In the genomic region with DNA sequence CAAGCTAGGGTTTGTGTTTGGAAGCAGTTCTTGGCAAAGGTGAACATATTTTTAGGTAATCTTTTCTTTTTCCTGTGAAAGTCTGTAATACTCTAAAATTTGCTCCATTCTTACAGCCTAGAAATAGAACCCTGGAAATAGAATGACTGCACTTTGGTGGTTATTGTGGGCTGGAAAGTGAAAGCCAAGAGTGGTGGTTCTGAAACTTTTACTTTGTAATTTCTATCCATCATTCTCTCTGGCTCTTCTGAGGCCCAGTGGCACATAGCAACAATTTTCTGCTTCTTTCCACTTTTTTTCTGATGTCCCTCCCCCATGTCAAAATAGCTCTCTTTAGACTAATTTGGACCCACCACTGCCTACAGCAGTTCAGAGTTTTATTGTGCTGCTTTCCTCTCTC, we compare ENCODE assay signal across 22 cellular contexts.
DNase-seq lines count a peak whose midpoint lies in the region; ATAC-seq and TF ChIP-seq lines count a peak whose summit lies in the region.
"Had no signal": no experiment of that assay in that cellular context is flagged by ENCODE, and none has a peak within 500 bp of the region (broad histone marks: within the 10 kb centered on the region; RNA-seq: fewer than 3 reads in every experiment).

No MANE protein-coding gene starts in this region.

- H3K27me3 Mint-ChIP-seq in activated CD4-positive, alpha-beta T cell treated with anti-CD3 and anti-CD28 coated beads for 36 hours: peaks cover 6% of the 10 kb centered on the region
- peaks cover 13% of the 10 kb centered on the region for H3K27me3 Mint-ChIP-seq in stimulated activated naive CD8-positive, alpha-beta T cell treated with anti-CD3 and anti-CD28 coated beads, Interleukin-15, amount 100 ng/mL, for 72 hours
- H3K27me3 Mint-ChIP-seq: CD4-positive, CD25-positive, alpha-beta regulatory T cell had no signal

- no peaks in the 10 kb centered on the region for H3K36me3 ChIP-seq in MM.1S (replicated peaks; ENCODE audit: insufficient read depth, low read length)
- no peaks in the 10 kb centered on the region for H3K36me3 ChIP-seq in esophagus squamous epithelium
- no peaks in the 10 kb centered on the region for H3K36me3 ChIP-seq in vagina
- H3K36me3 ChIP-seq: SJCRH30 had no signal

- H2AFZ ChIP-seq in MM.1S (ENCODE audit: low read length): no peak overlapping the region
- H2AFZ ChIP-seq: GM23338 had no signal

- intact Hi-C loops in activated CD4-positive, alpha-beta T cell treated with anti-CD3 and anti-CD28 coated beads for 36 hours (cut with DNase I, micrococcal nuclease): no loop called here
- intact Hi-C loops in esophagus squamous epithelium (cut with DNase I): no loop called here
- intact Hi-C loops in vagina (cut with DNase I): no loop called here

- no peaks in the 10 kb centered on the region for H3K9me3 Mint-ChIP-seq in activated CD4-positive, alpha-beta T cell treated with anti-CD3 and anti-CD28 coated beads for 36 hours (ENCODE audit: low read depth)
- no peaks in the 10 kb centered on the region for H3K9me3 Mint-ChIP-seq in stimulated activated naive CD8-positive, alpha-beta T cell treated with anti-CD3 and anti-CD28 coated beads, Interleukin-15, amount 100 ng/mL, for 72 hours
- H3K9me3 Mint-ChIP-seq: CD4-positive, CD25-positive, alpha-beta regulatory T cell; GM23338 had no signal

- no peak overlapping the region for H3K9ac ChIP-seq in MM.1S (ENCODE audit: low read length)
- H3K9ac ChIP-seq: KMS-11 had no signal

- H3K27ac ChIP-seq in MM.1S (ENCODE audit: low read length) (no peak overlapping the region), esophagus squamous epithelium (no peak overlapping the region), vagina (no peak overlapping the region)
- H3K27ac ChIP-seq: HL-60, KMS-11, SJCRH30 had no signal

- no peaks in the 10 kb centered on the region for H3K36me3 Mint-ChIP-seq in activated CD4-positive, alpha-beta T cell treated with anti-CD3 and anti-CD28 coated beads for 36 hours (ENCODE audit: low read depth)
- H3K36me3 Mint-ChIP-seq: CD4-positive, CD25-positive, alpha-beta regulatory T cell had no signal

- no peak overlapping the region for H3K4me2 ChIP-seq in MM.1S (ENCODE audit: low read depth, low read length)
- H3K4me2 ChIP-seq: GM23338, KMS-11 had no signal

- CTCF ChIA-PET in activated CD4-positive, alpha-beta T cell treated with anti-CD3 and anti-CD28 coated beads for 36 hours (lab: Charles Lee): no interaction called here

- peak; percentile 33 for ATAC-seq in activated CD4-positive, alpha-beta T cell treated with anti-CD3 and anti-CD28 coated beads for 36 hours
- ATAC-seq in GM19395 (IDR thresholded peaks at IDR 0.05; ENCODE audit: unreplicated experiment): peak; percentile 69
- peak; percentile 83 for ATAC-seq in stimulated activated naive CD8-positive, alpha-beta T cell treated with anti-CD3 and anti-CD28 coated beads, Interleukin-15, amount 100 ng/mL, for 72 hours
- ATAC-seq: GM23338, Panc1 had no signal

- TF ChIP-seq CTCF in MM.1S (IDR thresholded peaks at IDR 0.05; ENCODE audit: low read length) (no peak), esophagus squamous epithelium (IDR thresholded peaks at IDR 0.05) (no peak), vagina (IDR thresholded peaks at IDR 0.05) (no peak)

- DNase-seq in activated CD4-positive, alpha-beta T cell treated with anti-CD3 and anti-CD28 coated beads for 36 hours: peak; percentile 12
- DNase-seq in activated CD4-positive, alpha-beta T cell treated with anti-CD3 and anti-CD28 coated beads for 4 hours: no peak
- DNase-seq in MM.1S (peak; percentile 6), esophagus squamous epithelium (lab: John Stamatoyannopoulos, UW) (no peak), DMS79 (lab: John Stamatoyannopoulos, UW) (no peak), vagina (ENCODE audit: extremely low spot score in 2 of 2) (no peak)
- peak; percentile 5 to 8 for DNase-seq in stimulated activated naive CD8-positive, alpha-beta T cell treated with anti-CD3 and anti-CD28 coated beads, Interleukin-15, amount 100 ng/mL, for 72 hours
- DNase-seq: 8988T; Caco-2; CD4-positive, CD25-positive, alpha-beta regulatory T cell; GDM1; HCEC 1CT; NCI-H1417 treated with DMSO at 0.1 percent for 48 hours; NCI-H2029 treated with DMSO at 0.1 percent for 48 hours; NCI-H2171; NCI-H526 treated with DMSO at 0.1 percent for 48 hours; SJCRH30 had no signal

- H3K9me3 ChIP-seq in MM.1S (replicated peaks; ENCODE audit: insufficient read depth, low read length): no peaks in the 10 kb centered on the region
- H3K9me3 ChIP-seq in esophagus squamous epithelium: no peaks in the 10 kb centered on the region
- H3K9me3 ChIP-seq in vagina: no peaks in the 10 kb centered on the region
- H3K9me3 ChIP-seq: Caco-2, SJCRH30 had no signal

- peaks cover 5% of the 10 kb centered on the region for H3K4me1 Mint-ChIP-seq in activated CD4-positive, alpha-beta T cell treated with anti-CD3 and anti-CD28 coated beads for 36 hours
- H3K4me1 Mint-ChIP-seq in stimulated activated naive CD8-positive, alpha-beta T cell treated with anti-CD3 and anti-CD28 coated beads, Interleukin-15, amount 100 ng/mL, for 72 hours: no peaks in the 10 kb centered on the region
- H3K4me1 Mint-ChIP-seq: CD4-positive, CD25-positive, alpha-beta regulatory T cell had no signal

- no peaks in the 10 kb centered on the region for H3K79me2 ChIP-seq in MM.1S (ENCODE audit: low read length)

- H3K4me3 ChIP-seq in MM.1S (ENCODE audit: low read length) (no peak overlapping the region), esophagus squamous epithelium (no peak overlapping the region), vagina (no peak overlapping the region)
- H3K4me3 ChIP-seq: GM23338, SJCRH30 had no signal

- H3F3A ChIP-seq in MM.1S (ENCODE audit: insufficient read depth, low read length): no peaks in the 10 kb centered on the region

- no peaks in the 10 kb centered on the region for H4K20me1 ChIP-seq in MM.1S (ENCODE audit: insufficient read depth, low read length)

- TF ChIP-seq POLR2A in esophagus squamous epithelium (IDR thresholded peaks at IDR 0.05) (no peak), vagina (IDR thresholded peaks at IDR 0.05) (no peak)

- no peak overlapping the region for H3K4me3 Mint-ChIP-seq in activated CD4-positive, alpha-beta T cell treated with anti-CD3 and anti-CD28 coated beads for 36 hours
- no peak overlapping the region for H3K4me3 Mint-ChIP-seq in stimulated activated naive CD8-positive, alpha-beta T cell treated with anti-CD3 and anti-CD28 coated beads, Interleukin-15, amount 100 ng/mL, for 72 hours
- H3K4me3 Mint-ChIP-seq: CD4-positive, CD25-positive, alpha-beta regulatory T cell; GM23338 had no signal

- no peaks in the 10 kb centered on the region for H3K9me2 ChIP-seq in MM.1S (replicated peaks; ENCODE audit: insufficient read depth, low read length)

- no peaks in the 10 kb centered on the region for H3K4me1 ChIP-seq in MM.1S (ENCODE audit: low read length)
- H3K4me1 ChIP-seq in esophagus squamous epithelium: no peaks in the 10 kb centered on the region
- H3K4me1 ChIP-seq in vagina: no peaks in the 10 kb centered on the region
- H3K4me1 ChIP-seq: Caco-2, SJCRH30 had no signal

- H3K27me3 ChIP-seq in MM.1S (replicated peaks; ENCODE audit: insufficient read depth, low read length) (peaks cover 24% of the 10 kb centered on the region; the same call in 1 of the 2 replicates), esophagus squamous epithelium (no peaks in the 10 kb centered on the region), vagina (no peaks in the 10 kb centered on the region)
- H3K27me3 ChIP-seq: SJCRH30 had no signal

- POLR2A ChIA-PET in activated CD4-positive, alpha-beta T cell treated with anti-CD3 and anti-CD28 coated beads for 36 hours (lab: Charles Lee): no interaction called here

- no peak overlapping the region for H3K27ac Mint-ChIP-seq in activated CD4-positive, alpha-beta T cell treated with anti-CD3 and anti-CD28 coated beads for 36 hours
- H3K27ac Mint-ChIP-seq in stimulated activated naive CD8-positive, alpha-beta T cell treated with anti-CD3 and anti-CD28 coated beads, Interleukin-15, amount 100 ng/mL, for 72 hours: no peak overlapping the region
- H3K27ac Mint-ChIP-seq: CD4-positive, CD25-positive, alpha-beta regulatory T cell; GM23338 had no signal

Comparison
In these comparisons a context has a peak if more than half of its experiments do, and no peak if none do; other contexts are left out.
1. DNase-seq: peak in activated CD4-positive, alpha-beta T cell treated with anti-CD3 and anti-CD28 coated beads for 36 hours (single experiment), MM.1S (single experiment) and stimulated activated naive CD8-positive, alpha-beta T cell treated with anti-CD3 and anti-CD28 coated beads, Interleukin-15, amount 100 ng/mL, for 72 hours (2 of 2); none in activated CD4-positive, alpha-beta T cell treated with anti-CD3 and anti-CD28 coated beads for 4 hours (0 of 2), esophagus squamous epithelium (single experiment), DMS79 (single experiment) and vagina (0 of 2).
2. ATAC-seq: peak in every context shown above with its lines; median percentile 83 in stimulated activated naive CD8-positive, alpha-beta T cell treated with anti-CD3 and anti-CD28 coated beads, Interleukin-15, amount 100 ng/mL, for 72 hours; 69 in GM19395; 33 in activated CD4-positive, alpha-beta T cell treated with anti-CD3 and anti-CD28 coated beads for 36 hours.